In genomic region chr10:60777696-60778213, GRCh38 we compare ENCODE assay signal across 8 cellular contexts. TPM values are rescaled to one million over a fixed set of nuclear protein-coding genes. Genes with fewer than 3 reads are reported as not detected.
DNase-seq lines count a peak whose midpoint lies in the region; ATAC-seq and TF ChIP-seq lines count a peak whose summit lies in the region.

No MANE protein-coding gene starts in this region.

- TF ChIP-seq CTCF in RWPE1 (conservative IDR thresholded peaks at IDR 0.05; ENCODE audit: low read depth) (no peak), glutamatergic neuron (IDR thresholded peaks at IDR 0.05; ENCODE audit: partially characterized antibody, unreplicated experiment) (no peak), spleen (IDR thresholded peaks at IDR 0.05 in 8 of 11, conservative IDR thresholded peaks at IDR 0.05 in 3 of 11) (no peak)

- H3K36me3 ChIP-seq in spleen, result no peaks in the 10 kb centered on the region

- no peaks in the 10 kb centered on the region for H3K9me3 ChIP-seq in spleen

- H3K27ac ChIP-seq in RWPE1, result peak overlapping the region; percentile 89
- peak overlapping the region in 3 of 8 donors; percentile 57 to 74 (median 65) for H3K27ac ChIP-seq in spleen

- WGBS in spleen, 5 donors, result 40 to 47% (median 46%) methylated on average over 9 of the region's 9 CpGs

- peak overlapping the region; percentile 96 for H3K4me3 Mint-ChIP-seq in glutamatergic neuron (ENCODE audit: unreplicated experiment)

- CTCF ChIA-PET in RWPE1 (lab: Yijun Ruan, JAX), result interaction anchor here (0.6 to 1.0 kb wide), 2 partner anchors 8 to 674 kb away, joined by 3 to 7 read pairs; no protein-coding TSS in a partner anchor

- peaks cover 0 to 4% (median 0%) of the 10 kb centered on the region in 7 donors for H3K27me3 ChIP-seq in spleen (replicated peaks in 1 of 7)

- no peaks in the 10 kb centered on the region for H3K36me3 Mint-ChIP-seq in glutamatergic neuron (ENCODE audit: unreplicated experiment)

- H3K4me1 Mint-ChIP-seq in glutamatergic neuron (ENCODE audit: low read depth, unreplicated experiment), result peaks cover 4% of the 10 kb centered on the region

- peaks cover 0 to 48% (median 19%) of the 10 kb centered on the region in 6 donors for H3K4me1 ChIP-seq in spleen

- peaks cover 1% of the 10 kb centered on the region for H3K27me3 Mint-ChIP-seq in glutamatergic neuron (ENCODE audit: unreplicated experiment)

- DNase-seq in RWPE1 (ENCODE audit: low spot score), result no peak
- no peak for DNase-seq in glutamatergic neuron
- no peak for DNase-seq in spleen
- DNase-seq in midbrain (lab: John Stamatoyannopoulos, UW), result no peak
- no peak for DNase-seq in NCI-H2171 treated with DMSO at 0.1 percent for 48 hours (lab: John Stamatoyannopoulos, UW)
- DNase-seq in islet precursor cell, result no peak

- peak overlapping the region; percentile 7 to 92 (median 78) for H3K4me3 ChIP-seq in spleen

- POLR2A ChIA-PET in RWPE1 (lab: Yijun Ruan, JAX; ENCODE audit: low non-redundant PET), result interaction anchor here (0.6 kb wide), 1 partner anchor 318 kb away, joined by 3 read pairs; no protein-coding TSS in a partner anchor

- intact Hi-C loops in spleen (cut with DNase I; ENCODE audit: low total_unique reads), result no loop called here

- ATAC-seq in GM18508 (IDR thresholded peaks at IDR 0.05; ENCODE audit: insufficient read depth, unreplicated experiment) (peak; percentile 2), HG02588 (IDR thresholded peaks at IDR 0.05; ENCODE audit: unreplicated experiment) (peak; percentile 7)

- H3K27ac Mint-ChIP-seq in glutamatergic neuron (ENCODE audit: unreplicated experiment), result peak overlapping the region; percentile 92

- H3K9me3 Mint-ChIP-seq in glutamatergic neuron (ENCODE audit: unreplicated experiment), result peaks cover 3% of the 10 kb centered on the region

- TF ChIP-seq POLR2A in spleen (IDR thresholded peaks at IDR 0.05), result no peak

RNA-seq across cellular contexts. Expression of gene CDK1, which starts 0.5 kb away (rescaled TPM):
- 10.4 TPM for total RNA-seq in glutamatergic neuron (ENCODE audit: unreplicated experiment)
- total RNA-seq in spleen, result 10 to 100 TPM in 2 of 7 donors, 1 to 10 TPM in 5; 4.2 to 22.7 (median 9.3) TPM
- 10 to 100 TPM in 2 of 3 donors, 1 to 10 TPM in 1; 4.0 to 17.8 (median 14.4) TPM for polyA plus RNA-seq in spleen
